In genomic region chr10:3805227-3805790, GRCh38 we compare ENCODE assay signal across 8 cellular contexts. TPM values are rescaled to one million over a fixed set of nuclear protein-coding genes. Genes with fewer than 3 reads are reported as not detected.
A peak's percentile ranks its signal among the peaks of the same experiment; 100 is the strongest.
DNase-seq lines count a peak whose midpoint lies in the region; ATAC-seq, FAIRE-seq and TF ChIP-seq lines count a peak whose summit lies in the region.

No MANE protein-coding gene starts in this region.

- H3K4me1 Mint-ChIP-seq in CD4-positive, CD25-positive, alpha-beta regulatory T cell: peaks cover 10 to 76% (median 54%) of the 10 kb centered on the region in 4 donors
- H3K4me1 Mint-ChIP-seq in activated CD4-positive, alpha-beta memory T cell treated with anti-CD3 and anti-CD28 coated beads, Interleukin-2, amount 10 ng/mL, durations not matched to agents 7 days and 5 days: peaks cover 64% of the 10 kb centered on the region

- peaks cover 79% of the 10 kb centered on the region for H3K4me1 ChIP-seq in CD4-positive, CD25-positive, alpha-beta regulatory T cell (ENCODE audit: control insufficient read depth, insufficient read depth, low read length, poor library complexity, severe bottlenecking)
- H3K4me1 ChIP-seq in small intestine (ENCODE audit: control insufficient read depth in 2 of 2, insufficient read depth in 1 of 2, low read depth in 1 of 2, low read length in 1 of 2): peaks cover 16 to 20% of the 10 kb centered on the region in 2 donors

- CTCF ChIA-PET in activated CD4-positive, alpha-beta memory T cell treated with anti-CD3 and anti-CD28 coated beads, Interleukin-2, amount 10 ng/mL, durations not matched to agents 7 days and 5 days (lab: Charles Lee): interaction anchor here (0.6 to 2.6 kb wide), 2 partner anchors 21 to 139 kb away, joined by 3 to 14 read pairs; partner anchors contain the start of gene KLF6

- FAIRE-seq in small intestine (lab: Jason Lieb, UNC): no peak

- H3K27me3 ChIP-seq in CD4-positive, CD25-positive, alpha-beta regulatory T cell (ENCODE audit: control insufficient read depth, insufficient read depth, low read length): no peaks in the 10 kb centered on the region
- no peaks in the 10 kb centered on the region for H3K27me3 ChIP-seq in small intestine (ENCODE audit: control insufficient read depth in 2 of 2, insufficient read depth in 2 of 2, low read length in 2 of 2)

- peaks cover 0 to 1% (median 0%) of the 10 kb centered on the region in 7 donors for H3K9me3 Mint-ChIP-seq in CD4-positive, CD25-positive, alpha-beta regulatory T cell
- H3K9me3 Mint-ChIP-seq in activated CD4-positive, alpha-beta memory T cell treated with anti-CD3 and anti-CD28 coated beads, Interleukin-2, amount 10 ng/mL, durations not matched to agents 7 days and 5 days: no peaks in the 10 kb centered on the region

- POLR2A ChIA-PET in activated CD4-positive, alpha-beta memory T cell treated with anti-CD3 and anti-CD28 coated beads, Interleukin-2, amount 10 ng/mL, durations not matched to agents 7 days and 5 days (lab: Charles Lee): interaction anchor here (0.9 to 15.5 kb wide), 26 partner anchors 11 to 633 kb away, joined by 3 to 1053 read pairs (median 6); partner anchors contain the start of genes KLF6 and PITRM1

- peak overlapping the region in 1 of 3 donors; percentile 99 for H3K27ac Mint-ChIP-seq in CD4-positive, CD25-positive, alpha-beta regulatory T cell
- no peak overlapping the region for H3K27ac Mint-ChIP-seq in activated CD4-positive, alpha-beta memory T cell treated with anti-CD3 and anti-CD28 coated beads, Interleukin-2, amount 10 ng/mL, durations not matched to agents 7 days and 5 days

- H3K36me3 Mint-ChIP-seq in CD4-positive, CD25-positive, alpha-beta regulatory T cell: no peaks in the 10 kb centered on the region
- H3K36me3 Mint-ChIP-seq in activated CD4-positive, alpha-beta memory T cell treated with anti-CD3 and anti-CD28 coated beads, Interleukin-2, amount 10 ng/mL, durations not matched to agents 7 days and 5 days (ENCODE audit: low read depth): no peaks in the 10 kb centered on the region

- no peaks in the 10 kb centered on the region for H3K27me3 Mint-ChIP-seq in CD4-positive, CD25-positive, alpha-beta regulatory T cell
- no peaks in the 10 kb centered on the region for H3K27me3 Mint-ChIP-seq in activated CD4-positive, alpha-beta memory T cell treated with anti-CD3 and anti-CD28 coated beads, Interleukin-2, amount 10 ng/mL, durations not matched to agents 7 days and 5 days

- H3K9me3 ChIP-seq in CD4-positive, CD25-positive, alpha-beta regulatory T cell (ENCODE audit: control insufficient read depth in 2 of 2, low read length in 2 of 2): no peaks in the 10 kb centered on the region
- no peaks in the 10 kb centered on the region for H3K9me3 ChIP-seq in small intestine (ENCODE audit: control insufficient read depth, low read depth)

- DNase-seq in CD4-positive, CD25-positive, alpha-beta regulatory T cell: peak; percentile 67 to 93 (median 86)
- DNase-seq in LoVo (ENCODE audit: low spot score) (peak; percentile 60), fibroblast of the aortic adventitia (ENCODE audit: low read depth) (peak; percentile 46), small intestine (peak; percentile 71), NCI-H1092 treated with DMSO at 0.1 percent for 48 hours (lab: John Stamatoyannopoulos, UW) (no peak), NCI-H2081 treated with DMSO at 0.1 percent for 48 hours (lab: John Stamatoyannopoulos, UW) (no peak)
- DNase-seq in activated CD4-positive, alpha-beta memory T cell treated with anti-CD3 and anti-CD28 coated beads, Interleukin-2, amount 10 ng/mL, durations not matched to agents 7 days and 5 days: peak; percentile 68

- ATAC-seq in CD4-positive, CD25-positive, alpha-beta regulatory T cell (ENCODE audit: low read depth in 2 of 2): peak; percentile 70 to 73
- peak; percentile 39 for ATAC-seq in GM21360 (IDR thresholded peaks at IDR 0.05; ENCODE audit: unreplicated experiment)

- H3K4me3 ChIP-seq in CD4-positive, CD25-positive, alpha-beta regulatory T cell (ENCODE audit: low read depth, low read length): peak overlapping the region; percentile 70
- H3K4me3 ChIP-seq in fibroblast of the aortic adventitia (ENCODE audit: low read depth, low read length): no peak overlapping the region
- no peak overlapping the region for H3K4me3 ChIP-seq in small intestine (ENCODE audit: low read depth in 1 of 2, low read length in 2 of 2)

- peak overlapping the region; percentile 99 for H3K27ac ChIP-seq in CD4-positive, CD25-positive, alpha-beta regulatory T cell (ENCODE audit: insufficient read depth, low read length, poor library complexity, severe bottlenecking)
- H3K27ac ChIP-seq in small intestine (ENCODE audit: low read depth in 1 of 2, low read length in 1 of 2): peak overlapping the region; percentile 93 to 96

- WGBS in small intestine, 3 donors: 49 to 71% (median 55%) methylated on average over 6 of the region's 6 CpGs

- H3K36me3 ChIP-seq in CD4-positive, CD25-positive, alpha-beta regulatory T cell (ENCODE audit: control insufficient read depth, insufficient read depth, low read length): no peaks in the 10 kb centered on the region
- no peaks in the 10 kb centered on the region for H3K36me3 ChIP-seq in small intestine (ENCODE audit: control insufficient read depth in 2 of 2, insufficient read depth in 2 of 2, low read length in 2 of 2)

- peak overlapping the region; percentile 52 to 89 (median 68) for H3K4me3 Mint-ChIP-seq in CD4-positive, CD25-positive, alpha-beta regulatory T cell
- peak overlapping the region; percentile 67 for H3K4me3 Mint-ChIP-seq in activated CD4-positive, alpha-beta memory T cell treated with anti-CD3 and anti-CD28 coated beads, Interleukin-2, amount 10 ng/mL, durations not matched to agents 7 days and 5 days

- TF ChIP-seq CTCF in fibroblast of the aortic adventitia (IDR thresholded peaks at IDR 0.05; ENCODE audit: insufficient read depth, low read length): no peak

RNA-seq across cellular contexts. Expression of gene KLF6, which starts 20.3 kb away (rescaled TPM):
- 1,887 TPM for total RNA-seq in CD4-positive, CD25-positive, alpha-beta regulatory T cell
- 100 to 1,000 TPM; 630 to 812 (median 656) TPM for polyA plus RNA-seq in CD4-positive, CD25-positive, alpha-beta regulatory T cell
- 100 to 1,000 TPM; 220 to 228 TPM for total RNA-seq in activated CD4-positive, alpha-beta memory T cell treated with anti-CD3 and anti-CD28 coated beads, Interleukin-2, amount 10 ng/mL, durations not matched to agents 7 days and 5 days
- total RNA-seq in fibroblast of the aortic adventitia (ENCODE audit: low replicate concordance): 47.8 and 52.1 TPM in 2 replicates
- 10 to 100 TPM; 47.3 to 97.7 (median 63.0) TPM for polyA plus RNA-seq in small intestine

Comparison
In these comparisons a context has a peak if more than half of its experiments do, and no peak if none do; other contexts are left out.
1. DNase-seq: peak in CD4-positive, CD25-positive, alpha-beta regulatory T cell (3 of 3), LoVo (single experiment), activated CD4-positive, alpha-beta memory T cell treated with anti-CD3 and anti-CD28 coated beads, Interleukin-2, amount 10 ng/mL, durations not matched to agents 7 days and 5 days (single experiment), fibroblast of the aortic adventitia (single experiment) and small intestine (single experiment); none in NCI-H1092 treated with DMSO at 0.1 percent for 48 hours (single experiment) and NCI-H2081 treated with DMSO at 0.1 percent for 48 hours (single experiment).